Comparison of ENCODE assay signal across 13 cellular contexts in genomic region chr7:16669581-16669980, GRCh38. TPM values are rescaled to one million over a fixed set of nuclear protein-coding genes. Genes with fewer than 3 reads are reported as not detected.
DNase-seq lines count a peak whose midpoint lies in the region; ATAC-seq and TF ChIP-seq lines count a peak whose summit lies in the region.
"Had no signal": no experiment of that assay in that cellular context is flagged by ENCODE, and none has a peak within 500 bp of the region (broad histone marks: within the 10 kb centered on the region; RNA-seq: fewer than 3 reads in every experiment).

No MANE protein-coding gene starts in this region.

- H3K4me3 ChIP-seq in heart right ventricle (no peak overlapping the region), right cardiac atrium (ENCODE audit: low read length) (no peak overlapping the region), RWPE2 (ENCODE audit: severe bottlenecking) (no peak overlapping the region), fibroblast of mammary gland (ENCODE audit: control insufficient read depth, low read depth, low read length) (no peak overlapping the region)
- H3K4me3 ChIP-seq: esophagus muscularis mucosa, tibial nerve had no signal

- H3K36me3 ChIP-seq in heart right ventricle (peaks cover 0 to 40% (median 7%) of the 10 kb centered on the region in 9 donors), RWPE2 (ENCODE audit: low read depth) (peaks cover 62% of the 10 kb centered on the region)

- intact Hi-C loops in heart right ventricle (cut with DNase I) (no loop called here), right cardiac atrium (cut with DNase I) (no loop called here)

- H3K4me1 ChIP-seq in heart right ventricle (peaks cover 0 to 48% (median 34%) of the 10 kb centered on the region in 9 donors), right cardiac atrium (ENCODE audit: control insufficient read depth, insufficient read depth, low read length) (peaks cover 10% of the 10 kb centered on the region), RWPE2 (ENCODE audit: insufficient read depth, poor library complexity, severe bottlenecking) (peaks cover 28% of the 10 kb centered on the region)

- H3K27me3 ChIP-seq in heart right ventricle = no peaks in the 10 kb centered on the region
- H3K27me3 ChIP-seq in right cardiac atrium (ENCODE audit: control insufficient read depth, insufficient read depth) = no peaks in the 10 kb centered on the region
- no peaks in the 10 kb centered on the region for H3K27me3 ChIP-seq in RWPE2 (ENCODE audit: insufficient read depth, poor library complexity, severe bottlenecking)
- H3K27me3 ChIP-seq: esophagus muscularis mucosa, tibial nerve had no signal

- TF ChIP-seq CTCF in heart right ventricle (IDR thresholded peaks at IDR 0.05) (no peak), RWPE2 (IDR thresholded peaks at IDR 0.05; ENCODE audit: poor library complexity, severe bottlenecking) (no peak), fibroblast of mammary gland (conservative IDR thresholded peaks at IDR 0.05; ENCODE audit: control insufficient read depth, insufficient read depth, low read depth, low read length) (no peak)

- no peak overlapping the region for H3K27ac Mint-ChIP-seq in stimulated activated naive CD8-positive, alpha-beta T cell treated with anti-CD3 and anti-CD28 coated beads, Interleukin-15, amount 100 ng/mL, for 72 hours
- H3K27ac Mint-ChIP-seq: activated CD4-positive, alpha-beta T cell treated with anti-CD3 and anti-CD28 coated beads, Interleukin-2, amount 10 ng/mL, durations not matched to agents 24 days and 14 days had no signal

- DNase-seq in heart right ventricle (no peak), right cardiac atrium (no peak), RWPE2 (ENCODE audit: low spot score) (no peak), fibroblast of mammary gland (ENCODE audit: low read depth) (peak; percentile 84), superior temporal gyrus (ENCODE audit: extremely low spot score) (peak; percentile 57), glomerular visceral epithelial cell (ENCODE audit: extremely low spot score) (no peak)
- no peak for DNase-seq in stimulated activated naive CD8-positive, alpha-beta T cell treated with anti-CD3 and anti-CD28 coated beads, Interleukin-15, amount 100 ng/mL, for 72 hours
- DNase-seq in stimulated activated CD4-positive, alpha-beta T cell treated with anti-CD3 and anti-CD28 coated beads, Interleukin-1b, Interleukin-23, amount 100 ng/mL, for 48 hours = no peak
- DNase-seq: activated CD4-positive, alpha-beta T cell treated with anti-CD3 and anti-CD28 coated beads, Interleukin-2, amount 10 ng/mL, durations not matched to agents 24 days and 14 days; MM.1S had no signal

- no peaks in the 10 kb centered on the region for H3K27me3 Mint-ChIP-seq in stimulated activated naive CD8-positive, alpha-beta T cell treated with anti-CD3 and anti-CD28 coated beads, Interleukin-15, amount 100 ng/mL, for 72 hours
- H3K27me3 Mint-ChIP-seq: activated CD4-positive, alpha-beta T cell treated with anti-CD3 and anti-CD28 coated beads, Interleukin-2, amount 10 ng/mL, durations not matched to agents 24 days and 14 days; activated naive CD8-positive, alpha-beta T cell had no signal

- H3K27ac ChIP-seq in heart right ventricle (peak overlapping the region in 8 of 10 donors; percentile 9 to 75 (median 64)), right cardiac atrium (ENCODE audit: low read length) (no peak overlapping the region), RWPE2 (ENCODE audit: poor library complexity, severe bottlenecking) (peak overlapping the region; percentile 81)

- ATAC-seq in heart right ventricle = no peak
- no peak for ATAC-seq in right cardiac atrium
- ATAC-seq in RWPE2 (ENCODE audit: low read depth) = no peak
- ATAC-seq in stimulated activated naive CD8-positive, alpha-beta T cell treated with anti-CD3 and anti-CD28 coated beads, Interleukin-15, amount 100 ng/mL, for 72 hours = no peak

- 89 to 91% methylated on average over 2 of the region's 2 CpGs for WGBS in heart right ventricle, 2 donors
- 90% methylated on average over 2 of the region's 2 CpGs for WGBS in right cardiac atrium

- no peak overlapping the region for H3K4me3 Mint-ChIP-seq in stimulated activated naive CD8-positive, alpha-beta T cell treated with anti-CD3 and anti-CD28 coated beads, Interleukin-15, amount 100 ng/mL, for 72 hours
- H3K4me3 Mint-ChIP-seq: activated CD4-positive, alpha-beta T cell treated with anti-CD3 and anti-CD28 coated beads, Interleukin-2, amount 10 ng/mL, durations not matched to agents 24 days and 14 days; activated naive CD8-positive, alpha-beta T cell had no signal

- H3K9me3 ChIP-seq in heart right ventricle (peaks cover 0 to 4% (median 0%) of the 10 kb centered on the region in 11 donors), right cardiac atrium (ENCODE audit: control insufficient read depth, low read length) (no peaks in the 10 kb centered on the region), RWPE2 (ENCODE audit: severe bottlenecking) (no peaks in the 10 kb centered on the region)
- H3K9me3 ChIP-seq: esophagus muscularis mucosa, tibial nerve had no signal

- no peaks in the 10 kb centered on the region for H3K9me3 Mint-ChIP-seq in stimulated activated naive CD8-positive, alpha-beta T cell treated with anti-CD3 and anti-CD28 coated beads, Interleukin-15, amount 100 ng/mL, for 72 hours

- peaks cover 24% of the 10 kb centered on the region for H3K4me1 Mint-ChIP-seq in stimulated activated naive CD8-positive, alpha-beta T cell treated with anti-CD3 and anti-CD28 coated beads, Interleukin-15, amount 100 ng/mL, for 72 hours

RNA-seq across cellular contexts. Expression of gene BZW2, which starts 23.6 kb away (rescaled TPM):
- 100 to 1,000 TPM; 231 to 470 (median 351) TPM for total RNA-seq in heart right ventricle
- 100 to 1,000 TPM; 147 to 177 TPM for polyA plus RNA-seq in heart right ventricle
- 100 to 1,000 TPM; 124 to 214 (median 175) TPM for total RNA-seq in right cardiac atrium
- polyA plus RNA-seq in right cardiac atrium = 180 TPM

RNA-seq across cellular contexts. Expression of gene ANKMY2, which starts 24.0 kb away (rescaled TPM):
- total RNA-seq in heart right ventricle (10 to 100 TPM; 21.1 to 46.7 (median 35.8) TPM), right cardiac atrium (10 to 100 TPM; 28.4 to 41.3 (median 34.4) TPM)
- polyA plus RNA-seq in heart right ventricle (10 to 100 TPM; 10.7 to 13.3 TPM), right cardiac atrium (23.7 TPM)

Comparison
In these comparisons a context has a peak if more than half of its experiments do, and no peak if none do; other contexts are left out.
1. DNase-seq: peak in fibroblast of mammary gland (single experiment) and superior temporal gyrus (single experiment); none in heart right ventricle (0 of 2), right cardiac atrium (0 of 3), RWPE2 (single experiment), glomerular visceral epithelial cell (single experiment), stimulated activated naive CD8-positive, alpha-beta T cell treated with anti-CD3 and anti-CD28 coated beads, Interleukin-15, amount 100 ng/mL, for 72 hours (0 of 2) and stimulated activated CD4-positive, alpha-beta T cell treated with anti-CD3 and anti-CD28 coated beads, Interleukin-1b, Interleukin-23, amount 100 ng/mL, for 48 hours (single experiment).